In genomic region chr2:62505649-62506420, GRCh38 we compare ENCODE assay signal across 8 cellular contexts. TPM values are rescaled to one million over a fixed set of nuclear protein-coding genes. Genes with fewer than 3 reads are reported as not detected.
DNase-seq lines count a peak whose midpoint lies in the region; ATAC-seq, FAIRE-seq and TF ChIP-seq lines count a peak whose summit lies in the region.

Gene TMEM17, minus strand, starts transcription at chr2:62506195. Its CDS starts 66 bp downstream, at chr2:62506129.

- ATAC-seq in GM19438 (IDR thresholded peaks at IDR 0.05; ENCODE audit: low read depth, unreplicated experiment) (peak; percentile 82), HG03469 (IDR thresholded peaks at IDR 0.05; ENCODE audit: unreplicated experiment) (peak; percentile 62)

- no peak for TF ChIP-seq CTCF in D721Med (IDR thresholded peaks at IDR 0.05; ENCODE audit: insufficient read depth, missing control alignments)
- no peak for TF ChIP-seq CTCF in fibroblast of mammary gland (conservative IDR thresholded peaks at IDR 0.05; ENCODE audit: control insufficient read depth, insufficient read depth, low read depth, low read length)
- no peak for TF ChIP-seq CTCF in suprapubic skin (IDR thresholded peaks at IDR 0.05)

- WGBS in suprapubic skin, result under 1% methylated on average over 42 of the region's 76 CpGs

- H3K36me3 ChIP-seq in muscle layer of duodenum (ENCODE audit: control insufficient read depth in 1 of 2, insufficient read depth in 2 of 2, low read length in 2 of 2) (peaks cover 0 to 10% of the 10 kb centered on the region in 2 donors), suprapubic skin (peaks cover 7% of the 10 kb centered on the region)

- no peak for FAIRE-seq in D721Med (lab: Jason Lieb, UNC)

- H3K4me3 ChIP-seq in fibroblast of mammary gland (ENCODE audit: control insufficient read depth, low read depth, low read length) (peak within 1 kb of the TSS; percentile 72), muscle layer of duodenum (ENCODE audit: low read depth in 1 of 2, low read length in 2 of 2) (peak within 1 kb of the TSS; percentile 81 to 84), suprapubic skin (peak within 1 kb of the TSS; percentile 58)

- no peak for TF ChIP-seq POLR2A in suprapubic skin (IDR thresholded peaks at IDR 0.05)

- TF ChIP-seq EP300 in suprapubic skin (IDR thresholded peaks at IDR 0.05), result no peak

- H3K27ac ChIP-seq in muscle layer of duodenum (ENCODE audit: low read length) (peak within 1 kb of the TSS; percentile 91), suprapubic skin (peak within 1 kb of the TSS; percentile 92)

- H3K9me3 ChIP-seq in muscle layer of duodenum (ENCODE audit: control insufficient read depth in 1 of 2, low read length in 2 of 2) (no peaks in the 10 kb centered on the region), suprapubic skin (no peaks in the 10 kb centered on the region)

- peaks cover 0 to 10% of the 10 kb centered on the region in 2 donors for H3K4me1 ChIP-seq in muscle layer of duodenum (ENCODE audit: control insufficient read depth in 1 of 2, insufficient read depth in 2 of 2, low read length in 2 of 2)
- H3K4me1 ChIP-seq in suprapubic skin, result peaks cover 15% of the 10 kb centered on the region

- no peaks in the 10 kb centered on the region for H3K27me3 ChIP-seq in muscle layer of duodenum (ENCODE audit: low read depth, low read length)
- no peaks in the 10 kb centered on the region for H3K27me3 ChIP-seq in suprapubic skin

- DNase-seq in D721Med (ENCODE audit: insufficient read length, low spot score), result peak; percentile 27
- peak; percentile 49 for DNase-seq in NCI-H524 treated with DMSO at 0.1 percent for 48 hours (lab: John Stamatoyannopoulos, UW)
- peak; percentile 54 for DNase-seq in activated T-cell treated with anti-CD3 and anti-CD28 coated beads for 48 hours (ENCODE audit: low read depth)
- peak; percentile 93 for DNase-seq in fibroblast of mammary gland (ENCODE audit: low read depth)
- DNase-seq in suprapubic skin (ENCODE audit: low spot score in 2 of 2), result peak; percentile 93

RNA-seq across cellular contexts. Expression of gene TMEM17, which starts in this region (rescaled TPM):
- 1 to 10 TPM; 1.1 to 6.1 (median 2.0) TPM for total RNA-seq in suprapubic skin

Comparison
In these comparisons a context has a peak if more than half of its experiments do, and no peak if none do; other contexts are left out.
1. Peak in every context shown above with its lines: DNase-seq, ATAC-seq, H3K4me3 ChIP-seq and H3K27ac ChIP-seq.
2. DNase-seq: peak in every context shown above with its lines; median percentile 93 in fibroblast of mammary gland; 93 in suprapubic skin; 54 in activated T-cell treated with anti-CD3 and anti-CD28 coated beads for 48 hours; 49 in NCI-H524 treated with DMSO at 0.1 percent for 48 hours; 27 in D721Med.